24 cellular contexts compared by ENCODE assay signal in the genomic region with DNA sequence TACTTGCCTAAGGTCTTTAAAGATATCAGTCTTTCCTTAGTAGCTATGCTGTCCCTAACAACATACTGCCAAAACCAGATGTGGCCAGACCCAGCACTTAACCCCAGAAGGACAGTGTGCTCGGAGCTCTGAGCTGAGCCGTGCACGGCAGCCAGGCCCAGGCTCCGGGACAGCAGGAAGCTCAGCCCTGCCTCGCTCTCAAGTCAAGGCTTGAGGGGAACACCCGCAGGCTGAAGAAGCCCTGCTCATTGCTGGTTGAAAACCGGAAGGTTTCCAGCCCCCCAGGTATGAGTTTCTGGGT.
DNase-seq lines count a peak whose midpoint lies in the region; ATAC-seq and TF ChIP-seq lines count a peak whose summit lies in the region.
"Had no signal": no experiment of that assay in that cellular context is flagged by ENCODE, and none has a peak within 500 bp of the region (broad histone marks: within the 10 kb centered on the region; RNA-seq: fewer than 3 reads in every experiment).

No MANE protein-coding gene starts in this region.

- ATAC-seq in SK-N-SH treated with all-trans-retinoic acid at 6 μM for 48 hours (no peak), foreskin keratinocyte (peak; percentile 56), left lobe of liver (peak; percentile 48)
- ATAC-seq in stimulated activated effector memory CD8-positive, alpha-beta T cell treated with anti-CD3 and anti-CD28 coated beads, Interleukin-12 subunit alpha, Interleukin-12 subunit beta, amount 100 ng/mL, for 72 hours: no peak
- no peak for ATAC-seq in stimulated activated naive B cell treated with anti-CD40 and anti-IgM and Interleukin-4, amounts not matched to agents 10 μg/mL and 1 μg/mL and 100 μg/mL, for 72 hours (replicated peaks)
- ATAC-seq in naive thymus-derived CD8-positive, alpha-beta T cell: no peak
- ATAC-seq: activated T-helper 17 cell treated with anti-CD3 and anti-CD28 coated beads, Interleukin-2, amount 50 U/mL, for 72 hours; body of pancreas had no signal

- TF ChIP-seq RAD21 in SK-N-SH (IDR thresholded peaks at IDR 0.05; ENCODE audit: low read length): no peak

- H3K4me1 ChIP-seq in SK-N-SH (ENCODE audit: control insufficient read depth in 1 of 2, insufficient read depth in 2 of 2, low read depth in 1 of 2, low read length in 1 of 2) (peaks cover 0 to 18% of the 10 kb centered on the region in 2 experiments; a peak in 1 of 4 replicates), foreskin keratinocyte (no peaks in the 10 kb centered on the region)
- H3K4me1 ChIP-seq: body of pancreas, colonic mucosa had no signal

- H4K20me1 ChIP-seq in SK-N-SH (ENCODE audit: insufficient read depth): no peaks in the 10 kb centered on the region

- no peak for TF ChIP-seq CTCF in SK-N-SH (IDR thresholded peaks at IDR 0.05)
- TF ChIP-seq CTCF in foreskin keratinocyte (conservative IDR thresholded peaks at IDR 0.05): no peak

- POLR2A ChIA-PET in SK-N-SH (lab: Yijun Ruan, JAX): no interaction called here
- POLR2A ChIA-PET in naive thymus-derived CD8-positive, alpha-beta T cell (lab: Charles Lee): interaction anchor here (0.6 kb wide), 1 partner anchor 10 kb away, joined by 4 read pairs; no protein-coding TSS in a partner anchor

- H3K27me3 Mint-ChIP-seq in stimulated activated naive B cell treated with anti-CD40 and anti-IgM and Interleukin-4, amounts not matched to agents 10 μg/mL and 1 μg/mL and 100 μg/mL, for 72 hours: no peaks in the 10 kb centered on the region
- H3K27me3 Mint-ChIP-seq in naive thymus-derived CD8-positive, alpha-beta T cell: no peaks in the 10 kb centered on the region
- H3K27me3 Mint-ChIP-seq: activated naive CD8-positive, alpha-beta T cell treated with anti-CD3 and anti-CD28 coated beads for 36 hours; activated T-helper 17 cell treated with anti-CD3 and anti-CD28 coated beads, Interleukin-2, amount 50 U/mL, for 72 hours; B cell; IgD-negative memory B cell; T-cell had no signal

- no peaks in the 10 kb centered on the region for H3K9me3 Mint-ChIP-seq in stimulated activated effector memory CD8-positive, alpha-beta T cell treated with anti-CD3 and anti-CD28 coated beads, Interleukin-12 subunit alpha, Interleukin-12 subunit beta, amount 100 ng/mL, for 72 hours
- H3K9me3 Mint-ChIP-seq in stimulated activated naive B cell treated with anti-CD40 and anti-IgM and Interleukin-4, amounts not matched to agents 10 μg/mL and 1 μg/mL and 100 μg/mL, for 72 hours: no peaks in the 10 kb centered on the region
- H3K9me3 Mint-ChIP-seq in naive thymus-derived CD8-positive, alpha-beta T cell: no peaks in the 10 kb centered on the region
- H3K9me3 Mint-ChIP-seq: activated naive CD8-positive, alpha-beta T cell treated with anti-CD3 and anti-CD28 coated beads for 36 hours; activated T-helper 17 cell treated with anti-CD3 and anti-CD28 coated beads, Interleukin-2, amount 50 U/mL, for 72 hours; T-cell had no signal

- no peak overlapping the region for H2AFZ ChIP-seq in SK-N-SH (ENCODE audit: low read depth)

- H3K9me2 ChIP-seq in SK-N-SH: no peaks in the 10 kb centered on the region

- H3K27ac ChIP-seq in SK-N-SH (ENCODE audit: low read depth in 2 of 2, low read length in 1 of 2): no peak overlapping the region
- H3K27ac ChIP-seq in foreskin keratinocyte: no peak overlapping the region
- H3K27ac ChIP-seq: 22Rv1, body of pancreas, colonic mucosa had no signal

- H3K4me1 Mint-ChIP-seq in stimulated activated effector memory CD8-positive, alpha-beta T cell treated with anti-CD3 and anti-CD28 coated beads, Interleukin-12 subunit alpha, Interleukin-12 subunit beta, amount 100 ng/mL, for 72 hours: no peaks in the 10 kb centered on the region
- no peaks in the 10 kb centered on the region for H3K4me1 Mint-ChIP-seq in stimulated activated naive B cell treated with anti-CD40 and anti-IgM and Interleukin-4, amounts not matched to agents 10 μg/mL and 1 μg/mL and 100 μg/mL, for 72 hours
- no peaks in the 10 kb centered on the region for H3K4me1 Mint-ChIP-seq in naive thymus-derived CD8-positive, alpha-beta T cell
- H3K4me1 Mint-ChIP-seq: activated naive CD8-positive, alpha-beta T cell treated with anti-CD3 and anti-CD28 coated beads for 36 hours; activated T-helper 17 cell treated with anti-CD3 and anti-CD28 coated beads, Interleukin-2, amount 50 U/mL, for 72 hours; B cell; IgD-negative memory B cell; T-cell had no signal

- no peak overlapping the region for H3K4me3 ChIP-seq in SK-N-SH (ENCODE audit: low read depth in 2 of 2, low read length in 1 of 2)
- H3K4me3 ChIP-seq: body of pancreas, colonic mucosa, MG63 had no signal

- no peaks in the 10 kb centered on the region for H3K36me3 ChIP-seq in SK-N-SH (replicated peaks in 1 of 2; ENCODE audit: control insufficient read depth in 1 of 2, insufficient read depth in 2 of 2, low read length in 1 of 2)
- H3K36me3 ChIP-seq: colonic mucosa, MG63 had no signal

- CTCF ChIA-PET in SK-N-SH (lab: Yijun Ruan, JAX): interaction anchor here (1.1 to 1.2 kb wide), 2 partner anchors 12 to 38 kb away, joined by 3 to 4 read pairs; no protein-coding TSS in a partner anchor

- TF ChIP-seq EP300 in SK-N-SH (IDR thresholded peaks at IDR 0.05; ENCODE audit: borderline replicate concordance in 1 of 2, low read depth in 1 of 2, low read length in 1 of 2): no peak

- H3K27ac Mint-ChIP-seq in stimulated activated effector memory CD8-positive, alpha-beta T cell treated with anti-CD3 and anti-CD28 coated beads, Interleukin-12 subunit alpha, Interleukin-12 subunit beta, amount 100 ng/mL, for 72 hours: peak overlapping the region; percentile 6
- H3K27ac Mint-ChIP-seq in stimulated activated naive B cell treated with anti-CD40 and anti-IgM and Interleukin-4, amounts not matched to agents 10 μg/mL and 1 μg/mL and 100 μg/mL, for 72 hours: no peak overlapping the region
- no peak overlapping the region for H3K27ac Mint-ChIP-seq in naive thymus-derived CD8-positive, alpha-beta T cell
- H3K27ac Mint-ChIP-seq: activated naive CD8-positive, alpha-beta T cell treated with anti-CD3 and anti-CD28 coated beads for 36 hours; activated T-helper 17 cell treated with anti-CD3 and anti-CD28 coated beads, Interleukin-2, amount 50 U/mL, for 72 hours; B cell; IgD-negative memory B cell had no signal

- H3K27me3 ChIP-seq in SK-N-SH (ENCODE audit: insufficient read depth) (no peaks in the 10 kb centered on the region), foreskin keratinocyte (no peaks in the 10 kb centered on the region)
- H3K27me3 ChIP-seq: body of pancreas, colonic mucosa, MG63 had no signal

- WGBS in SK-N-SH (ENCODE audit: low lambda C conversion rate): 100% methylated on average over 1 of the region's 7 CpGs

- H3K4me2 ChIP-seq in SK-N-SH: no peak overlapping the region

- peaks cover 34% of the 10 kb centered on the region for H3K36me3 Mint-ChIP-seq in stimulated activated effector memory CD8-positive, alpha-beta T cell treated with anti-CD3 and anti-CD28 coated beads, Interleukin-12 subunit alpha, Interleukin-12 subunit beta, amount 100 ng/mL, for 72 hours
- H3K36me3 Mint-ChIP-seq in stimulated activated naive B cell treated with anti-CD40 and anti-IgM and Interleukin-4, amounts not matched to agents 10 μg/mL and 1 μg/mL and 100 μg/mL, for 72 hours: peaks cover 17 to 38% of the 10 kb centered on the region in 2 donors
- peaks cover 0 to 40% (median 20%) of the 10 kb centered on the region in 3 donors for H3K36me3 Mint-ChIP-seq in naive thymus-derived CD8-positive, alpha-beta T cell

- no peak overlapping the region for H3K9ac ChIP-seq in SK-N-SH

- H3K4me3 Mint-ChIP-seq in stimulated activated effector memory CD8-positive, alpha-beta T cell treated with anti-CD3 and anti-CD28 coated beads, Interleukin-12 subunit alpha, Interleukin-12 subunit beta, amount 100 ng/mL, for 72 hours: no peak overlapping the region
- no peak overlapping the region for H3K4me3 Mint-ChIP-seq in stimulated activated naive B cell treated with anti-CD40 and anti-IgM and Interleukin-4, amounts not matched to agents 10 μg/mL and 1 μg/mL and 100 μg/mL, for 72 hours
- no peak overlapping the region for H3K4me3 Mint-ChIP-seq in naive thymus-derived CD8-positive, alpha-beta T cell
- H3K4me3 Mint-ChIP-seq: activated naive CD8-positive, alpha-beta T cell treated with anti-CD3 and anti-CD28 coated beads for 36 hours; activated T-helper 17 cell treated with anti-CD3 and anti-CD28 coated beads, Interleukin-2, amount 50 U/mL, for 72 hours; B cell; IgD-negative memory B cell; T-cell had no signal

- H3F3A ChIP-seq in SK-N-SH (replicated peaks; ENCODE audit: insufficient read depth): no peaks in the 10 kb centered on the region

- no peaks in the 10 kb centered on the region for H3K79me2 ChIP-seq in SK-N-SH (ENCODE audit: insufficient read depth)

- H3K9me3 ChIP-seq in SK-N-SH: no peaks in the 10 kb centered on the region
- H3K9me3 ChIP-seq: body of pancreas, colonic mucosa had no signal

- peak; percentile 41 for DNase-seq in SK-N-SH
- DNase-seq in foreskin keratinocyte: no peak
- DNase-seq in left lobe of liver (ENCODE audit: low spot score): no peak
- DNase-seq in stimulated activated effector memory CD8-positive, alpha-beta T cell treated with anti-CD3 and anti-CD28 coated beads, Interleukin-12 subunit alpha, Interleukin-12 subunit beta, amount 100 ng/mL, for 72 hours (ENCODE audit: low spot score in 2 of 2): no peak
- no peak for DNase-seq in stimulated activated naive B cell treated with anti-CD40 and anti-IgM and Interleukin-4, amounts not matched to agents 10 μg/mL and 1 μg/mL and 100 μg/mL, for 72 hours
- no peak for DNase-seq in SIG-M5 (lab: John Stamatoyannopoulos, UW)
- DNase-seq in naive thymus-derived CD8-positive, alpha-beta T cell: no peak
- DNase-seq: activated CD4-positive, alpha-beta T cell treated with anti-CD3 and anti-CD28 coated beads for 48 hours; activated naive CD8-positive, alpha-beta T cell treated with anti-CD3 and anti-CD28 coated beads for 36 hours; body of pancreas; colonic mucosa; COR-L47; HCEC 1CT; kidney; MG63; NCI-H1436 treated with DMSO at 0.1 percent for 48 hours; NCI-H69; stimulated activated CD4-positive, alpha-beta T cell treated with anti-CD3 and anti-CD28 coated beads, Interleukin-4, amount 100 ng/mL, for 4 hours; T-cell had no signal

TF ChIP-seq in SK-N-SH, 30 proteins besides CTCF, POLR2A, EP300 and RAD21 (continues in another document):
- TF ChIP-seq, protein P1, sequence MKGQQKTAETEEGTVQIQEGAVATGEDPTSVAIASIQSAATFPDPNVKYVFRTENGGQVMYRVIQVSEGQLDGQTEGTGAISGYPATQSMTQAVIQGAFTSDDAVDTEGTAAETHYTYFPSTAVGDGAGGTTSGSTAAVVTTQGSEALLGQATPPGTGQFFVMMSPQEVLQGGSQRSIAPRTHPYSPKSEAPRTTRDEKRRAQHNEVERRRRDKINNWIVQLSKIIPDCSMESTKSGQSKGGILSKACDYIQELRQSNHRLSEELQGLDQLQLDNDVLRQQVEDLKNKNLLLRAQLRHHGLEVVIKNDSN (IDR thresholded peaks at IDR 0.05; ENCODE audit: borderline replicate concordance, low read depth): no peak

TF ChIP-seq in SK-N-SH treated with all-trans-retinoic acid at 6 μM for 48 hours, 23 proteins besides CTCF, POLR2A, EP300 and RAD21:
- TF ChIP-seq CSDC2 (CRISPR knock-in tag; IDR thresholded peaks at IDR 0.05): no peak
- TF ChIP-seq ARNTL (CRISPR knock-in tag; IDR thresholded peaks at IDR 0.05; ENCODE audit: borderline replicate concordance, low read depth): no peak
TF ChIP-seq in SK-N-SH treated with all-trans-retinoic acid at 6 μM for 48 hours: peak in this region for 0.

Comparison
In these comparisons a context has a peak if more than half of its experiments do, and no peak if none do; other contexts are left out.
1. ATAC-seq: peak in foreskin keratinocyte (single experiment) and left lobe of liver (single experiment); none in SK-N-SH treated with all-trans-retinoic acid at 6 μM for 48 hours (single experiment), stimulated activated effector memory CD8-positive, alpha-beta T cell treated with anti-CD3 and anti-CD28 coated beads, Interleukin-12 subunit alpha, Interleukin-12 subunit beta, amount 100 ng/mL, for 72 hours (single experiment), stimulated activated naive B cell treated with anti-CD40 and anti-IgM and Interleukin-4, amounts not matched to agents 10 μg/mL and 1 μg/mL and 100 μg/mL, for 72 hours (0 of 2) and naive thymus-derived CD8-positive, alpha-beta T cell (0 of 2).